In genomic region chr10:78388331-78389050, GRCh38 we compare ENCODE assay signal across 24 cellular contexts.
"Had no signal": no experiment of that assay in that cellular context is flagged by ENCODE, and none has a peak within 500 bp of the region (broad histone marks: within the 10 kb centered on the region; RNA-seq: fewer than 3 reads in every experiment).

No MANE protein-coding gene starts in this region.

- H3K36me3 Mint-ChIP-seq: memory B cell; stimulated activated memory B cell treated with anti-CD40 and anti-IgM and Interleukin-4, amounts not matched to agents 10 μg/mL and 1 μg/mL and 100 μg/mL, for 72 hours; type B pancreatic cell had no signal

- H3K4me1 ChIP-seq: gastrocnemius medialis, prostate gland, right atrium auricular region, testis, tibial artery had no signal

- H3K4me3 Mint-ChIP-seq: memory B cell; nephron; stimulated activated memory B cell treated with anti-CD40 and anti-IgM and Interleukin-4, amounts not matched to agents 10 μg/mL and 1 μg/mL and 100 μg/mL, for 72 hours; type B pancreatic cell had no signal

- H3K27me3 ChIP-seq: dorsolateral prefrontal cortex, gastrocnemius medialis, neutrophil, right atrium auricular region, sigmoid colon, testis, tibial artery had no signal

- H3K36me3 ChIP-seq: gastrocnemius medialis, neutrophil, prostate gland, right atrium auricular region, sigmoid colon, tibial artery had no signal

- FAIRE-seq: colon, keratinocyte, urothelium cell line had no signal

- H3K27ac Mint-ChIP-seq: memory B cell; nephron; stimulated activated memory B cell treated with anti-CD40 and anti-IgM and Interleukin-4, amounts not matched to agents 10 μg/mL and 1 μg/mL and 100 μg/mL, for 72 hours; type B pancreatic cell had no signal

- H3K27ac ChIP-seq: dorsolateral prefrontal cortex, gastrocnemius medialis, neutrophil, prostate gland, right atrium auricular region, sigmoid colon, testis, tibial artery had no signal

- H3K4me1 Mint-ChIP-seq: memory B cell; stimulated activated memory B cell treated with anti-CD40 and anti-IgM and Interleukin-4, amounts not matched to agents 10 μg/mL and 1 μg/mL and 100 μg/mL, for 72 hours had no signal

- H3K9me3 ChIP-seq: gastrocnemius medialis, neutrophil, prostate gland, right atrium auricular region, sigmoid colon, testis, tibial artery had no signal

- ATAC-seq: gastrocnemius medialis; left lobe of liver; stimulated activated memory B cell treated with anti-CD40 and anti-IgM and Interleukin-4, amounts not matched to agents 10 μg/mL and 1 μg/mL and 100 μg/mL, for 72 hours; stimulated activated naive CD8-positive, alpha-beta T cell treated with anti-CD3 and anti-CD28 coated beads, Interleukin-15, Interleukin-2, amounts not matched to agents 100 U/mL and 50 U/mL, for 24 hours had no signal

- DNase-seq: cerebellar nuclear complex; dorsolateral prefrontal cortex; effector CD4-positive, alpha-beta T cell; foreskin fibroblast; gastrocnemius medialis; head of caudate nucleus; sigmoid colon; stimulated activated CD4-positive, alpha-beta T cell treated with anti-CD3 and anti-CD28 coated beads, Interleukin-4, amount 100 ng/mL, for 4 hours; stimulated activated naive CD8-positive, alpha-beta T cell treated with anti-CD3 and anti-CD28 coated beads, Interleukin-15, Interleukin-2, amounts not matched to agents 100 U/mL and 50 U/mL, for 24 hours; substantia nigra; testis; tibial artery had no signal

- H3K9me3 Mint-ChIP-seq: memory B cell; nephron; stimulated activated memory B cell treated with anti-CD40 and anti-IgM and Interleukin-4, amounts not matched to agents 10 μg/mL and 1 μg/mL and 100 μg/mL, for 72 hours had no signal

- H3K4me3 ChIP-seq: dorsolateral prefrontal cortex, gastrocnemius medialis, lung, prostate gland, right atrium auricular region, sigmoid colon, testis, tibial artery had no signal
